In genomic region chr17:48014603-48015037, GRCh38 we compare ENCODE assay signal across 1 cellular context.
TF ChIP-seq lines count a peak whose summit lies in the region.

No MANE protein-coding gene starts in this region.

TF ChIP-seq in WTC11, 78 proteins besides CTCF, POLR2A, EP300 and RAD21 (continued from another document):
- TF ChIP-seq ERG (CRISPR knock-in tag; IDR thresholded peaks at IDR 0.05), result no peak
- TF ChIP-seq E2F4 (CRISPR knock-in tag; IDR thresholded peaks at IDR 0.05; ENCODE audit: borderline replicate concordance, low read depth), result no peak
- TF ChIP-seq IRF1 (CRISPR knock-in tag; IDR thresholded peaks at IDR 0.05), result no peak
